In the genomic region with DNA sequence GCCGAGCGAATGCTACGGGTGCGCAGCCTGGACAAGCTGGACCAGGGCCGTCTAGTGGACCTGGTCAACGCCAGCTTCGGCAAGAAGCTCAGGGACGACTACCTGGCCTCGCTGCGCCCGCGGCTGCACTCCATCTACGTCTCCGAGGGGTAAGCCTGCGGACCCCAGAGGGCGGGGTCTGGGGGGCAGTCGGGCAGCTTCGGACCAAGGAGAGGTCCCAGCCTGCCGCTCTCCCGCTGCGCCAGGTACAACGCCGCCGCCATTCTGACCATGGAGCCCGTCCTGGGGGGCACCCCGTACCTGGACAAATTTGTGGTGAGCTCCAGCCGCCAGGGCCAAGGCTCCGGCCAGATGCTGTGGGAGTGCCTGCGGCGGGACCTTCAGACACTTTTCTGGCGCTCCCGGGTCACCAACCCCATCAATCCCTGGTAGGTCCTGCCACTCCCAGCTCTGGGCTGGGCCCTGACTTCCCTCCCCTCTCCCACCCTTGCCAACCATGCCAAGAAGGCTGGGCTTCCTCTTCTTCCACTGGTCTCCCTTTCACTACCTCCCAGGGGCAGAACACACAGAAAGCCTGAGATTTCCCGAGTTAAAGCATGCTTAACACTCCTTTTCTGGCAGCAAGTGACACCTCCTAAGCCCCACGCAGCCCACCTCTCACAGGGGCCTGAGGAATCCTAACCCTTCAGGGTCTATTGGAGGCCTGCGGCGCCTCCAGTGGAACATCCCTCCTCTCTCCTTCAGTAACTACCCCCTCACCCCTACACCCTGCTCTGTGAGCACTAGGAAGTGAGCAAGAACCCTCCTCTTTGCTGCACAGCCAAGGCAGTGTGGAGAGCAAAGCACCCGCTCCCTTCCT, we compare ENCODE assay signal across 8 cellular contexts. TPM values are rescaled to one million over a fixed set of nuclear protein-coding genes. Genes with fewer than 3 reads are reported as not detected.
DNase-seq lines count a peak whose midpoint lies in the region; ATAC-seq and TF ChIP-seq lines count a peak whose summit lies in the region.

No MANE protein-coding gene starts in this region.

- DNase-seq in activated naive CD4-positive, alpha-beta T cell treated with anti-CD3 and anti-CD28 coated beads, Interleukin-2, amount 10 ng/mL, durations not matched to agents 7 days and 5 days: peak; percentile 43
- DNase-seq in activated naive CD4-positive, alpha-beta T cell (lab: John Stamatoyannopoulos, UW): no peak
- DNase-seq in activated B cell treated with CpG ODN at 0.5 μM for 24 hours (no peak), right atrium auricular region (ENCODE audit: low spot score) (no peak), smooth muscle cell (lab: John Stamatoyannopoulos, UW; ENCODE audit: unreplicated experiment) (no peak), NCI-H1694 treated with DMSO at 0.1 percent for 48 hours (lab: John Stamatoyannopoulos, UW) (no peak)

- peak overlapping the region; percentile 79 for H3K4me3 Mint-ChIP-seq in activated naive CD4-positive, alpha-beta T cell treated with anti-CD3 and anti-CD28 coated beads, Interleukin-2, amount 10 ng/mL, durations not matched to agents 7 days and 5 days
- H3K4me3 Mint-ChIP-seq in activated B cell treated with CpG ODN at 0.5 μM for 24 hours: peak overlapping the region; percentile 90

- H3K4me1 ChIP-seq in right atrium auricular region: peaks cover 0 to 60% of the 10 kb centered on the region in 2 donors
- peaks cover 26% of the 10 kb centered on the region for H3K4me1 ChIP-seq in smooth muscle cell (ENCODE audit: low read depth)

- CTCF ChIA-PET in activated naive CD4-positive, alpha-beta T cell treated with anti-CD3 and anti-CD28 coated beads, Interleukin-2, amount 10 ng/mL, durations not matched to agents 7 days and 5 days (lab: Charles Lee): interaction anchor here (1.2 to 2.4 kb wide), 4 partner anchors 34 to 130 kb away, joined by 3 to 13 read pairs (median 4); partner anchors contain the start of gene HDAC5
- CTCF ChIA-PET in activated B cell treated with CpG ODN at 0.5 μM for 24 hours (lab: Charles Lee): interaction anchor here (1.2 kb wide), 1 partner anchor 34 kb away, joined by 3 read pairs; no protein-coding TSS in a partner anchor

- no peaks in the 10 kb centered on the region for H3K79me2 ChIP-seq in smooth muscle cell (ENCODE audit: low read depth)

- H3K27ac ChIP-seq in right atrium auricular region (peak overlapping the region; percentile 62 to 73), smooth muscle cell (ENCODE audit: low read depth) (no peak overlapping the region)

- peak overlapping the region; percentile 61 for H3K9ac ChIP-seq in smooth muscle cell (ENCODE audit: low read depth)

- H3K4me3 ChIP-seq in right atrium auricular region: peak overlapping the region; percentile 50 to 67
- H3K4me3 ChIP-seq in smooth muscle cell: peak overlapping the region; percentile 81

- peaks cover 40% of the 10 kb centered on the region for H3K4me1 Mint-ChIP-seq in activated naive CD4-positive, alpha-beta T cell treated with anti-CD3 and anti-CD28 coated beads, Interleukin-2, amount 10 ng/mL, durations not matched to agents 7 days and 5 days
- H3K4me1 Mint-ChIP-seq in activated B cell treated with CpG ODN at 0.5 μM for 24 hours: peaks cover 24% of the 10 kb centered on the region

- no peak for TF ChIP-seq CTCF in activated B cell treated with CpG ODN at 0.5 μM for 24 hours (IDR thresholded peaks at IDR 0.05)
- TF ChIP-seq CTCF in right atrium auricular region (IDR thresholded peaks at IDR 0.05): peak in 1 of 2 donors; percentile 4
- no peak for TF ChIP-seq CTCF in smooth muscle cell (IDR thresholded peaks at IDR 0.05; ENCODE audit: borderline replicate concordance, insufficient read depth, poor library complexity, severe bottlenecking)

- H3K27me3 ChIP-seq in right atrium auricular region (peaks cover 0 to 21% of the 10 kb centered on the region in 2 donors), smooth muscle cell (ENCODE audit: low read depth) (peaks cover 30% of the 10 kb centered on the region)

- no peak for ATAC-seq in activated B cell treated with CpG ODN at 0.5 μM for 24 hours (ENCODE audit: low read depth)
- no peak for ATAC-seq in GM21576 (IDR thresholded peaks at IDR 0.05; ENCODE audit: unreplicated experiment)
- ATAC-seq in GM18861 (IDR thresholded peaks at IDR 0.05; ENCODE audit: unreplicated experiment): no peak

- peaks cover 53% of the 10 kb centered on the region for H3K27me3 Mint-ChIP-seq in activated naive CD4-positive, alpha-beta T cell treated with anti-CD3 and anti-CD28 coated beads, Interleukin-2, amount 10 ng/mL, durations not matched to agents 7 days and 5 days
- H3K27me3 Mint-ChIP-seq in activated B cell treated with CpG ODN at 0.5 μM for 24 hours: peaks cover 9% of the 10 kb centered on the region

- 7% methylated on average over 36 of the region's 37 CpGs for WGBS in smooth muscle cell (ENCODE audit: low lambda C conversion rate)

- H3K36me3 Mint-ChIP-seq in activated naive CD4-positive, alpha-beta T cell treated with anti-CD3 and anti-CD28 coated beads, Interleukin-2, amount 10 ng/mL, durations not matched to agents 7 days and 5 days: peaks cover 18% of the 10 kb centered on the region
- H3K36me3 Mint-ChIP-seq in activated B cell treated with CpG ODN at 0.5 μM for 24 hours (ENCODE audit: low read depth): peaks cover 14% of the 10 kb centered on the region

- intact Hi-C loops in activated B cell treated with CpG ODN at 0.5 μM for 24 hours (cut with micrococcal nuclease): loop anchor here (1.0 to 5.0 kb wide), 5 partner anchors 63 to 229 kb away; partner anchors contain the start of genes DUSP3, G6PC3, HDAC5 and MPP2

- H2AFZ ChIP-seq in smooth muscle cell (ENCODE audit: low read depth): peak overlapping the region; percentile 20

- H3K36me3 ChIP-seq in right atrium auricular region: no peaks in the 10 kb centered on the region
- H3K36me3 ChIP-seq in smooth muscle cell (ENCODE audit: low read depth): no peaks in the 10 kb centered on the region

- no peaks in the 10 kb centered on the region for H3K9me3 Mint-ChIP-seq in activated naive CD4-positive, alpha-beta T cell treated with anti-CD3 and anti-CD28 coated beads, Interleukin-2, amount 10 ng/mL, durations not matched to agents 7 days and 5 days
- H3K9me3 Mint-ChIP-seq in activated B cell treated with CpG ODN at 0.5 μM for 24 hours: no peaks in the 10 kb centered on the region

- peak overlapping the region; percentile 99 for H3K4me2 ChIP-seq in smooth muscle cell

- no peaks in the 10 kb centered on the region for H4K20me1 ChIP-seq in smooth muscle cell (ENCODE audit: low read depth)

- peak overlapping the region; percentile 78 for H3K27ac Mint-ChIP-seq in activated naive CD4-positive, alpha-beta T cell treated with anti-CD3 and anti-CD28 coated beads, Interleukin-2, amount 10 ng/mL, durations not matched to agents 7 days and 5 days
- H3K27ac Mint-ChIP-seq in activated B cell treated with CpG ODN at 0.5 μM for 24 hours: peak overlapping the region; percentile 76

- H3K9me3 ChIP-seq in right atrium auricular region (no peaks in the 10 kb centered on the region), smooth muscle cell (replicated peaks; ENCODE audit: low read depth) (no peaks in the 10 kb centered on the region)

- H3F3A ChIP-seq in smooth muscle cell (ENCODE audit: low read depth): no peaks in the 10 kb centered on the region

- POLR2A ChIA-PET in activated B cell treated with CpG ODN at 0.5 μM for 24 hours (lab: Charles Lee): interaction anchor here (0.8 kb wide), 1 partner anchor 214 kb away, joined by 3 read pairs; no protein-coding TSS in a partner anchor

RNA-seq across cellular contexts. Expression of gene NAGS, which starts 3.2 kb away (rescaled TPM):
- total RNA-seq in activated B cell treated with CpG ODN at 0.5 μM for 24 hours: 1.0 and 1.2 TPM in 2 replicates
- 1 to 10 TPM; 1.7 to 4.5 TPM for total RNA-seq in right atrium auricular region
- total RNA-seq in smooth muscle cell: 0.49 and 1.3 TPM in 2 replicates
- polyA plus RNA-seq in smooth muscle cell: 1.5 and 1.6 TPM in 2 replicates

RNA-seq across cellular contexts. Expression of gene TMEM101, which starts 7.2 kb away (rescaled TPM):
- 23.0 and 24.6 TPM in 2 replicates for total RNA-seq in activated B cell treated with CpG ODN at 0.5 μM for 24 hours
- total RNA-seq in right atrium auricular region: 10 to 100 TPM; 21.0 to 25.0 TPM
- 25.2 and 35.1 TPM in 2 replicates for total RNA-seq in smooth muscle cell
- 36.1 and 39.9 TPM in 2 replicates for polyA plus RNA-seq in smooth muscle cell

RNA-seq across cellular contexts. Expression of gene PYY, which starts 53.8 kb away (rescaled TPM):
- not detected in 2 replicates for total RNA-seq in activated B cell treated with CpG ODN at 0.5 μM for 24 hours
- total RNA-seq in right atrium auricular region: not detected
- total RNA-seq in smooth muscle cell: not detected in 2 replicates
- 0.33 TPM in 1 of 2 replicates, not detected in the other for polyA plus RNA-seq in smooth muscle cell

RNA-seq across cellular contexts. Expression of gene LSM12, which starts 58.9 kb away (rescaled TPM):
- total RNA-seq in activated B cell treated with CpG ODN at 0.5 μM for 24 hours (57.3 and 68.7 TPM in 2 replicates), right atrium auricular region (10 to 100 TPM; 36.8 to 41.3 TPM), smooth muscle cell (42.3 and 51.8 TPM in 2 replicates)
- 52.0 and 66.3 TPM in 2 replicates for polyA plus RNA-seq in smooth muscle cell
